ENCODE assay signal across 1 cellular context in genomic region chr2:74958277-74959105, GRCh38.
TF ChIP-seq lines count a peak whose summit lies in the region.

TSS of gene POLE4 (plus strand) at chr2:74958643. CDS start at chr2:74958680, 37 bp downstream.

TF ChIP-seq in HepG2, 621 proteins besides CTCF, POLR2A, EP300 and RAD21 (continued from another document and continues in another):
- TF ChIP-seq ETV6 (CRISPR knock-in tag; conservative IDR thresholded peaks at IDR 0.05) (peak; percentile 68), LRRFIP1 (CRISPR knock-in tag; conservative IDR thresholded peaks at IDR 0.05) (no peak), ZNF362 (CRISPR knock-in tag; IDR thresholded peaks at IDR 0.05; ENCODE audit: borderline replicate concordance) (no peak; the same call in 1 of the 2 replicates), ZNF354B (CRISPR knock-in tag; IDR thresholded peaks at IDR 0.05) (peak; percentile 93; the same call in 1 of the 2 replicates), ZNF773 (CRISPR knock-in tag; IDR thresholded peaks at IDR 0.05; ENCODE audit: borderline replicate concordance) (peak; percentile 91; the same call in 1 of the 2 replicates), MLX (CRISPR knock-in tag; IDR thresholded peaks at IDR 0.05) (peak; percentile 62; the same call in 1 of the 2 replicates), CREM (IDR thresholded peaks at IDR 0.05) (no peak), CREM (CRISPR knock-in tag; IDR thresholded peaks at IDR 0.05) (no peak), ARID4A (CRISPR knock-in tag; IDR thresholded peaks at IDR 0.05; ENCODE audit: borderline replicate concordance) (peak; percentile 97), ZNF143 (CRISPR knock-in tag; IDR thresholded peaks at IDR 0.05) (peak; percentile 48; the same call in 1 of the 2 replicates), ZNF850 (CRISPR knock-in tag; conservative IDR thresholded peaks at IDR 0.05) (no peak), ZNF367 (CRISPR knock-in tag; IDR thresholded peaks at IDR 0.05; ENCODE audit: borderline replicate concordance) (peak; percentile 94; the same call in 1 of the 2 replicates), SRSF9 (IDR thresholded peaks at IDR 0.05; ENCODE audit: borderline replicate concordance, insufficient read depth, low read depth, low read length, poor library complexity, severe bottlenecking) (no peak), ZNF691 (CRISPR knock-in tag; IDR thresholded peaks at IDR 0.05; ENCODE audit: borderline replicate concordance, low read depth) (0 out of 2 replicates have a peak, but pooled peaks have one; percentile 22), TSC22D2 (CRISPR knock-in tag; IDR thresholded peaks at IDR 0.05; ENCODE audit: borderline replicate concordance) (peak; percentile 91), HNRNPK (IDR thresholded peaks at IDR 0.05; ENCODE audit: low read depth, low read length, poor library complexity, severe bottlenecking) (peak; percentile 67), TAF1 (CRISPR knock-in tag; IDR thresholded peaks at IDR 0.05) (peak; percentile 96), ARID5B (CRISPR knock-in tag; IDR thresholded peaks at IDR 0.05) (peak; percentile 69), ZFP90 (CRISPR knock-in tag; IDR thresholded peaks at IDR 0.05; ENCODE audit: borderline replicate concordance) (peak; percentile 97), ARNT (IDR thresholded peaks at IDR 0.05) (no peak), MYPOP (CRISPR knock-in tag; IDR thresholded peaks at IDR 0.05) (peak; percentile 94), ZNF777 (CRISPR knock-in tag; IDR thresholded peaks at IDR 0.05) (peak; percentile 82), CENPT (CRISPR knock-in tag; IDR thresholded peaks at IDR 0.05; ENCODE audit: low read depth) (peak; percentile 96), CBFB (CRISPR knock-in tag; IDR thresholded peaks at IDR 0.05) (peak; percentile 83), KMT2A (CRISPR knock-in tag; IDR thresholded peaks at IDR 0.05) (peak; percentile 91), TARDBP (CRISPR knock-in tag; IDR thresholded peaks at IDR 0.05) (peak; percentile 91), GRHL1 (CRISPR knock-in tag; conservative IDR thresholded peaks at IDR 0.05) (peak; percentile 21; the same call in 1 of the 2 replicates), DDIT3 (CRISPR knock-in tag; IDR thresholded peaks at IDR 0.05) (peak; percentile 33; the same call in 1 of the 2 replicates), PCBP1 (IDR thresholded peaks at IDR 0.05; ENCODE audit: borderline replicate concordance, low read depth, low read length) (no peak), SP2 (CRISPR knock-in tag; IDR thresholded peaks at IDR 0.05) (0 out of 2 replicates have a peak, but pooled peaks have one; percentile 58), ZIK1 (CRISPR knock-in tag; IDR thresholded peaks at IDR 0.05; ENCODE audit: borderline replicate concordance, low read depth) (peak; percentile 99), ZNF3 (CRISPR knock-in tag; IDR thresholded peaks at IDR 0.05) (no peak; the same call in 1 of the 2 replicates), ZEB1 (IDR thresholded peaks at IDR 0.05; ENCODE audit: insufficient replicate concordance, low read depth) (no peak), MIER2 (CRISPR knock-in tag; IDR thresholded peaks at IDR 0.05) (peak; percentile 62), KLF9 (CRISPR knock-in tag; IDR thresholded peaks at IDR 0.05; ENCODE audit: low read depth) (peak; percentile 41; the same call in 1 of the 2 replicates), CBX1 (IDR thresholded peaks at IDR 0.05; ENCODE audit: low read depth) (no peak), HNF4A (CRISPR knock-in tag; IDR thresholded peaks at IDR 0.05) (0 out of 2 replicates have a peak, but pooled peaks have one; percentile 6), DRAP1 (CRISPR knock-in tag; IDR thresholded peaks at IDR 0.05) (peak; percentile 75), ZBTB1 (CRISPR knock-in tag; IDR thresholded peaks at IDR 0.05; ENCODE audit: borderline replicate concordance) (no peak), HDAC2 (CRISPR knock-in tag; IDR thresholded peaks at IDR 0.05) (peak; percentile 59), ASH2L (IDR thresholded peaks at IDR 0.05; ENCODE audit: insufficient read length, low read depth, low read length) (peak; percentile 99), ARHGAP35 (CRISPR knock-in tag; IDR thresholded peaks at IDR 0.05; ENCODE audit: borderline replicate concordance) (peak; percentile 98), ZNF383 (CRISPR knock-in tag; IDR thresholded peaks at IDR 0.05; ENCODE audit: borderline replicate concordance) (no peak), ZNF44 (CRISPR knock-in tag; IDR thresholded peaks at IDR 0.05) (peak; percentile 91), ZNF232 (CRISPR knock-in tag; IDR thresholded peaks at IDR 0.05; ENCODE audit: borderline replicate concordance) (peak; percentile 88; the same call in 1 of the 2 replicates), TBL1XR1 (IDR thresholded peaks at IDR 0.05; ENCODE audit: borderline replicate concordance, low read length, partially characterized antibody) (peak; percentile 12), ZNF670 (CRISPR knock-in tag; IDR thresholded peaks at IDR 0.05; ENCODE audit: borderline replicate concordance) (peak; percentile 97; the same call in 1 of the 2 replicates), RARG (CRISPR knock-in tag; IDR thresholded peaks at IDR 0.05; ENCODE audit: low read depth) (peak; percentile 82; the same call in 1 of the 2 replicates), FOXC1 (CRISPR knock-in tag; IDR thresholded peaks at IDR 0.05; ENCODE audit: borderline replicate concordance) (peak; percentile 100), MAFK (conservative IDR thresholded peaks at IDR 0.05 in 1 of 2, IDR thresholded peaks at IDR 0.05 in 1 of 2; ENCODE audit: low read length in 2 of 2) (no peak)
